Comparison of ENCODE assay signal across 8 cellular contexts in genomic region chr15:31197497-31198414, GRCh38.
DNase-seq lines count a peak whose midpoint lies in the region; ATAC-seq, FAIRE-seq and TF ChIP-seq lines count a peak whose summit lies in the region.

No MANE protein-coding gene starts in this region.

- H3K27ac ChIP-seq in PC-3 (ENCODE audit: low read length) (no peak overlapping the region), astrocyte (ENCODE audit: low read depth, low read length) (no peak overlapping the region), transverse colon (no peak overlapping the region)

- 47 to 56% methylated on average over 7 to 15 of the region's 15 CpGs for WGBS in transverse colon (ENCODE audit: low coverage in 1 of 2), 2 donors

- BruUV-seq in PC-3 (replicated peaks; lab: Mats Ljungman, UMichigan): no TSS peak

- CTCF ChIA-PET in PC-3 (lab: Charles Lee): no interaction called here

- no peaks in the 10 kb centered on the region for H3K9me2 ChIP-seq in PC-3 (replicated peaks; ENCODE audit: low read length)

- in situ Hi-C loops in transverse colon (cut with MboI; ENCODE audit: low pct_ligation_motif_present in 1 of 4, low pct_unique_long_range_greater_than_20kb in 1 of 4, low sequenced_read_pairs in 3 of 4): loop anchor here in 1 of 4 donors (10.0 kb wide), 1 partner anchor 297 kb away; no protein-coding TSS in a partner anchor

- no peaks in the 10 kb centered on the region for H3K9me3 ChIP-seq in PC-3 (ENCODE audit: low read length)
- no peaks in the 10 kb centered on the region for H3K9me3 ChIP-seq in astrocyte (ENCODE audit: insufficient read depth, low read depth, low read length)
- no peaks in the 10 kb centered on the region for H3K9me3 ChIP-seq in transverse colon

- FAIRE-seq in astrocyte (lab: Jason Lieb, UNC): no peak

- H3K27me3 ChIP-seq in PC-3 (ENCODE audit: low read length): peaks cover 13% of the 10 kb centered on the region; the same call in 1 of the 2 replicates
- no peaks in the 10 kb centered on the region for H3K27me3 ChIP-seq in astrocyte (ENCODE audit: insufficient read depth, low read length)
- H3K27me3 ChIP-seq in transverse colon: no peaks in the 10 kb centered on the region

- DNase-seq in NCI-H748 (lab: John Stamatoyannopoulos, UW; ENCODE audit: unreplicated experiment): peak; percentile 19
- no peak for DNase-seq in NCI-H748 treated with DMSO at 0.1 percent for 48 hours (lab: John Stamatoyannopoulos, UW)
- DNase-seq in PC-3: peak; percentile 49
- DNase-seq in astrocyte (ENCODE audit: low read depth): no peak
- DNase-seq in left kidney (ENCODE audit: low read depth, low spot score): peak; percentile 54
- DNase-seq in transverse colon: peak; percentile 53
- DNase-seq in superior temporal gyrus (ENCODE audit: extremely low spot score): no peak
- no peak for DNase-seq in mesenteric fat pad (ENCODE audit: low spot score)

- H3F3A ChIP-seq in PC-3 (ENCODE audit: low read length, unreplicated experiment): no peaks in the 10 kb centered on the region

- H3K4me2 ChIP-seq in PC-3 (ENCODE audit: low read length) (no peak overlapping the region), astrocyte (ENCODE audit: low read length) (no peak overlapping the region)

- H3K4me1 ChIP-seq in PC-3 (ENCODE audit: insufficient read depth, low read length) (no peaks in the 10 kb centered on the region), astrocyte (ENCODE audit: insufficient read depth, low read length) (no peaks in the 10 kb centered on the region), transverse colon (peaks cover 0 to 3% (median 0%) of the 10 kb centered on the region in 4 donors)

- peaks cover 3% of the 10 kb centered on the region for H3K9me3 Mint-ChIP-seq in astrocyte (ENCODE audit: unreplicated experiment)

- POLR2A ChIA-PET in PC-3 (lab: Charles Lee; ENCODE audit: unreplicated experiment): no interaction called here

- no peak for TF ChIP-seq POLR2A in transverse colon (IDR thresholded peaks at IDR 0.05)

- no peaks in the 10 kb centered on the region for H3K36me3 Mint-ChIP-seq in astrocyte (ENCODE audit: low read depth, unreplicated experiment)

- intact Hi-C loops in PC-3 (cut with micrococcal nuclease) (no loop called here), transverse colon (cut with DNase I; ENCODE audit: low total_unique reads) (no loop called here)

- no peak for ATAC-seq in PC-3

- TF ChIP-seq CTCF in PC-3 (conservative IDR thresholded peaks at IDR 0.05; ENCODE audit: low read depth, low read length) (peak; percentile 80), astrocyte (IDR thresholded peaks at IDR 0.05; ENCODE audit: insufficient read depth, low read depth, low read length) (peak; percentile 46), transverse colon (IDR thresholded peaks at IDR 0.05) (peak; percentile 51 to 65 (median 56))

- no peaks in the 10 kb centered on the region for H4K20me1 ChIP-seq in PC-3 (ENCODE audit: low read length)
- H4K20me1 ChIP-seq in astrocyte (ENCODE audit: insufficient read depth, low read length): no peaks in the 10 kb centered on the region

- TF ChIP-seq EP300 in transverse colon (IDR thresholded peaks at IDR 0.05; ENCODE audit: low read depth): no peak

- H3K27me3 Mint-ChIP-seq in astrocyte (ENCODE audit: low read depth, unreplicated experiment): peaks cover 18% of the 10 kb centered on the region

- H3K4me1 Mint-ChIP-seq in astrocyte (ENCODE audit: low read depth, unreplicated experiment): no peaks in the 10 kb centered on the region

- H3K27ac Mint-ChIP-seq in astrocyte (ENCODE audit: unreplicated experiment): no peak overlapping the region

- H2AFZ ChIP-seq in PC-3 (ENCODE audit: low read length) (no peak overlapping the region), astrocyte (ENCODE audit: low read depth, low read length) (no peak overlapping the region)

- no peak overlapping the region for H3K4me3 Mint-ChIP-seq in astrocyte (ENCODE audit: unreplicated experiment)

- no peaks in the 10 kb centered on the region for H3K36me3 ChIP-seq in PC-3 (ENCODE audit: low read depth, low read length)
- H3K36me3 ChIP-seq in astrocyte (ENCODE audit: insufficient read depth, low read length): no peaks in the 10 kb centered on the region
- no peaks in the 10 kb centered on the region for H3K36me3 ChIP-seq in transverse colon

- no peak overlapping the region for H3K4me3 ChIP-seq in PC-3 (ENCODE audit: low read length)
- H3K4me3 ChIP-seq in astrocyte (ENCODE audit: insufficient read depth, low read depth, low read length): no peak overlapping the region
- no peak overlapping the region for H3K4me3 ChIP-seq in transverse colon

- H3K9ac ChIP-seq in PC-3 (ENCODE audit: low read length) (no peak overlapping the region), astrocyte (ENCODE audit: low read length) (no peak overlapping the region)

- H3K79me2 ChIP-seq in PC-3 (ENCODE audit: low read length): no peaks in the 10 kb centered on the region
- no peaks in the 10 kb centered on the region for H3K79me2 ChIP-seq in astrocyte (ENCODE audit: insufficient read depth, low read length)

Comparison
In these comparisons a context has a peak if more than half of its experiments do, and no peak if none do; other contexts are left out.
1. DNase-seq: peak in NCI-H748 (single experiment), PC-3 (single experiment), left kidney (single experiment) and transverse colon (single experiment); none in NCI-H748 treated with DMSO at 0.1 percent for 48 hours (single experiment), astrocyte (single experiment), superior temporal gyrus (single experiment) and mesenteric fat pad (single experiment).
2. Peak in every context shown above with its lines, with median percentiles within 50 percentile points of each other: CTCF ChIP-seq.